In the genomic region with DNA sequence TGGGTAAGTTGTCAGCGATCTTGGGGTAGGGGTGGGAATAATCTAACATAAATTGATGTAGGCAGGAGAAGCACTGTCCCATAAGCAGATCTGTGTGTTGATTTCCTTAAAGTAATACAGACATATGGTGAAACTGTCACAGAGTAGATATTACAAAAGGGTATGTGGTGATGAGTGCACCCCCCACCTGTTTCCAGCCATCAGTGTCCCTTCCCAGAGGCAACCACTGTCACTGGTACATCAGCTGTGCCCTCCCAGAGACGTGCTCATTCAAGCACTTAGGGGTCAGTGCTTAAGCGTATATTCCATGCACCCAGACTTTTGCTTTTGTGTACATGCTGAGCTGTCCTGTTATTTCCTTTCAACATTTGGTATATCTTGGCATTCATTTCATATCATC, we compare ENCODE assay signal across 16 cellular contexts.
DNase-seq lines count a peak whose midpoint lies in the region; ATAC-seq and TF ChIP-seq lines count a peak whose summit lies in the region.
"Had no signal": no experiment of that assay in that cellular context is flagged by ENCODE, and none has a peak within 500 bp of the region (broad histone marks: within the 10 kb centered on the region; RNA-seq: fewer than 3 reads in every experiment).

No MANE protein-coding gene starts in this region.

- H3K36me3 Mint-ChIP-seq in osteocyte (ENCODE audit: unreplicated experiment), result no peaks in the 10 kb centered on the region
- H3K36me3 Mint-ChIP-seq: CD8-positive, alpha-beta memory T cell had no signal

- H3F3A ChIP-seq in PC-9 (ENCODE audit: insufficient read depth, low read depth), result peaks cover 31% of the 10 kb centered on the region; the same call in 1 of the 2 replicates

- CTCF ChIA-PET in HCT116 (lab: Charles Lee) (no interaction called here), PC-9 (lab: Charles Lee) (no interaction called here)

- H3K4me3 Mint-ChIP-seq in osteocyte (ENCODE audit: unreplicated experiment), result no peak overlapping the region
- H3K4me3 Mint-ChIP-seq: CD8-positive, alpha-beta memory T cell had no signal

- ATAC-seq in HCT116 (no peak), GM21515 (IDR thresholded peaks at IDR 0.05; ENCODE audit: unreplicated experiment) (no peak)

- TF ChIP-seq CTCF in HCT116 (IDR thresholded peaks at IDR 0.05 in 2 of 3, conservative IDR thresholded peaks at IDR 0.05 in 1 of 3; ENCODE audit: borderline replicate concordance in 1 of 3, insufficient read depth in 1 of 3, low read depth in 2 of 3, low read length in 2 of 3) (no peak), PC-9 (conservative IDR thresholded peaks at IDR 0.05) (no peak), esophagus squamous epithelium (IDR thresholded peaks at IDR 0.05) (no peak), transverse colon (IDR thresholded peaks at IDR 0.05) (no peak), osteocyte (IDR thresholded peaks at IDR 0.05) (no peak)

- H3K27me3 ChIP-seq in HCT116 (ENCODE audit: insufficient read depth, low read length) (no peaks in the 10 kb centered on the region), PC-9 (ENCODE audit: insufficient read depth, low read depth) (no peaks in the 10 kb centered on the region), esophagus squamous epithelium (no peaks in the 10 kb centered on the region), transverse colon (no peaks in the 10 kb centered on the region)

- no TSS peak for BruUV-seq in HCT116 (replicated peaks; lab: Mats Ljungman, UMichigan)
- BruUV-seq in PC-9 (replicated peaks; lab: Mats Ljungman, UMichigan), result no TSS peak

- H3K36me3 ChIP-seq in HCT116 (ENCODE audit: control insufficient read depth in 1 of 2, insufficient read depth in 2 of 2, low read length in 2 of 2), result no peaks in the 10 kb centered on the region
- H3K36me3 ChIP-seq in PC-9 (ENCODE audit: low read depth), result no peaks in the 10 kb centered on the region
- H3K36me3 ChIP-seq in esophagus squamous epithelium, result no peaks in the 10 kb centered on the region
- H3K36me3 ChIP-seq in transverse colon, result no peaks in the 10 kb centered on the region

- H3K9me3 Mint-ChIP-seq in osteocyte (ENCODE audit: unreplicated experiment), result no peaks in the 10 kb centered on the region
- H3K9me3 Mint-ChIP-seq: CD8-positive, alpha-beta memory T cell had no signal

- in situ Hi-C loops in transverse colon (cut with MboI; ENCODE audit: low pct_ligation_motif_present in 1 of 4, low pct_unique_long_range_greater_than_20kb in 1 of 4, low sequenced_read_pairs in 3 of 4), result no loop called here

- H3K4me2 ChIP-seq in HCT116 (ENCODE audit: low read length), result peak overlapping the region; percentile 15
- peak overlapping the region; percentile 75 for H3K4me2 ChIP-seq in PC-9

- POLR2A ChIA-PET in HCT116 (lab: Charles Lee) (no interaction called here), PC-9 (lab: Charles Lee; ENCODE audit: unreplicated experiment) (interaction anchor here (0.5 kb wide), 1 partner anchor 47 kb away, joined by 6 read pairs; no protein-coding TSS in a partner anchor)

- H2AFZ ChIP-seq in HCT116 (ENCODE audit: low read depth, low read length, poor library complexity, severe bottlenecking), result no peak overlapping the region
- no peak overlapping the region for H2AFZ ChIP-seq in PC-9

- TF ChIP-seq RAD21 in HCT116 (IDR thresholded peaks at IDR 0.05; ENCODE audit: low read depth), result no peak

- no peak for TF ChIP-seq EP300 in transverse colon (IDR thresholded peaks at IDR 0.05; ENCODE audit: low read depth)

- TF ChIP-seq POLR2A in HCT116 (IDR thresholded peaks at IDR 0.05; ENCODE audit: borderline replicate concordance, extremely low read depth, insufficient read depth, insufficient read length) (no peak), esophagus squamous epithelium (IDR thresholded peaks at IDR 0.05) (no peak), transverse colon (IDR thresholded peaks at IDR 0.05) (no peak)

- H3K9me2 ChIP-seq in HCT116 (ENCODE audit: insufficient read depth), result no peaks in the 10 kb centered on the region
- H3K9me2 ChIP-seq in PC-9 (ENCODE audit: insufficient read depth), result no peaks in the 10 kb centered on the region

- H3K9ac ChIP-seq in HCT116 (ENCODE audit: low read length), result no peak overlapping the region

- no peaks in the 10 kb centered on the region for H3K4me1 Mint-ChIP-seq in osteocyte (ENCODE audit: unreplicated experiment)

- H4K20me1 ChIP-seq in HCT116 (ENCODE audit: insufficient read depth), result no peaks in the 10 kb centered on the region
- no peaks in the 10 kb centered on the region for H4K20me1 ChIP-seq in PC-9 (ENCODE audit: insufficient read depth)

- H3K9me3 ChIP-seq in HCT116 (ENCODE audit: control insufficient read depth in 1 of 2, insufficient read depth in 1 of 2, low read depth in 1 of 2, low read length in 2 of 2) (no peaks in the 10 kb centered on the region), PC-9 (ENCODE audit: insufficient read depth, low read depth) (no peaks in the 10 kb centered on the region), esophagus squamous epithelium (no peaks in the 10 kb centered on the region), transverse colon (no peaks in the 10 kb centered on the region)

- intact Hi-C loops in HCT116 (cut with micrococcal nuclease), result no loop called here
- intact Hi-C loops in PC-9 (cut with micrococcal nuclease; ENCODE audit: unreplicated experiment), result loop anchor here (2.0 kb wide), 1 partner anchor 94 kb away; a partner anchor contains a TSS
- intact Hi-C loops in esophagus squamous epithelium (cut with DNase I), result no loop called here
- intact Hi-C loops in transverse colon (cut with DNase I; ENCODE audit: low total_unique reads), result no loop called here
- intact Hi-C loops in posterior cingulate gyrus (cut with DNase I), result no loop called here

- H3K27ac ChIP-seq in HCT116 (ENCODE audit: low read depth, low read length) (no peak overlapping the region), PC-9 (peak overlapping the region; percentile 78), esophagus squamous epithelium (peak overlapping the region; percentile 84 to 92 (median 88)), transverse colon (peak overlapping the region; percentile 26 to 57 (median 52))

- RAD21 ChIA-PET in HCT116 (lab: Charles Lee; ENCODE audit: low non-redundant PET in 1 of 2, low total read pairs in 2 of 2, uncharacterized antibody in 2 of 2, unreplicated experiment in 2 of 2), result no interaction called here

- H3K4me3 ChIP-seq in HCT116 (replicated peaks in 1 of 2; ENCODE audit: low read depth in 1 of 2, low read length in 2 of 2) (no peak overlapping the region), PC-9 (no peak overlapping the region), esophagus squamous epithelium (no peak overlapping the region), transverse colon (no peak overlapping the region)

- 88 to 100% methylated on average over 2 to 3 of the region's 3 CpGs for WGBS in esophagus squamous epithelium, 2 donors
- WGBS in transverse colon (ENCODE audit: low coverage in 1 of 2), 2 donors, result 74 to 94% methylated on average over 2 to 3 of the region's 3 CpGs

- no peak for DNase-seq in HCT116 (ENCODE audit: low read depth, low spot score)
- no peak for DNase-seq in PC-9
- DNase-seq in esophagus squamous epithelium (lab: John Stamatoyannopoulos, UW), result no peak
- no peak for DNase-seq in transverse colon
- no peak for DNase-seq in osteocyte (ENCODE audit: extremely low spot score, unreplicated experiment)
- DNase-seq in posterior cingulate gyrus, result no peak
- DNase-seq: C1 segment of cervical spinal cord; CD8-positive, alpha-beta memory T cell; DMS79; H7; NCI-H1105 treated with DMSO at 0.1 percent for 48 hours; NCI-H1694; NCI-H2081 treated with DMSO at 0.1 percent for 48 hours; NK-92 treated with Interleukin-12 subunit alpha and Interleukin-12 subunit beta, amount 100 ng/mL, for 24 hours; SIG-M5 had no signal

- no peaks in the 10 kb centered on the region for H3K79me2 ChIP-seq in HCT116 (ENCODE audit: insufficient read depth, low read length)
- no peaks in the 10 kb centered on the region for H3K79me2 ChIP-seq in PC-9 (ENCODE audit: low read depth)

- H3K27me3 Mint-ChIP-seq in osteocyte (ENCODE audit: unreplicated experiment), result peaks cover 27% of the 10 kb centered on the region

- H3K27ac Mint-ChIP-seq in osteocyte (ENCODE audit: unreplicated experiment), result no peak overlapping the region
- H3K27ac Mint-ChIP-seq: CD8-positive, alpha-beta memory T cell had no signal

- peaks cover 0 to 28% of the 10 kb centered on the region in 2 experiments; a peak in 2 of 4 replicates for H3K4me1 ChIP-seq in HCT116 (ENCODE audit: control insufficient read depth in 1 of 2, insufficient read depth in 2 of 2, low read length in 2 of 2)
- H3K4me1 ChIP-seq in PC-9 (replicated peaks; ENCODE audit: insufficient read depth), result peaks cover 52% of the 10 kb centered on the region
- H3K4me1 ChIP-seq in esophagus squamous epithelium, result peaks cover 23 to 92% (median 34%) of the 10 kb centered on the region in 3 donors
- peaks cover 3 to 40% (median 22%) of the 10 kb centered on the region in 4 donors for H3K4me1 ChIP-seq in transverse colon

TF ChIP-seq in HCT116, 20 proteins besides CTCF, POLR2A, EP300 and RAD21 (continues in another document):
- TF ChIP-seq JUND (IDR thresholded peaks at IDR 0.05) (no peak), CBX3 (IDR thresholded peaks at IDR 0.05; ENCODE audit: low read depth) (no peak), ZNF274 (IDR thresholded peaks at IDR 0.05; ENCODE audit: low read depth, low read length) (no peak), EZH2phosphoT487 (IDR thresholded peaks at IDR 0.05; ENCODE audit: borderline replicate concordance) (no peak), SIN3A (IDR thresholded peaks at IDR 0.05; ENCODE audit: low read depth) (no peak), TCF7L2 (IDR thresholded peaks at IDR 0.05; ENCODE audit: borderline replicate concordance, extremely low read depth, insufficient read depth, insufficient read length) (no peak), POLR2AphosphoS5 (IDR thresholded peaks at IDR 0.05; ENCODE audit: low read depth, low read length) (no peak)
- TF ChIP-seq, protein P1, sequence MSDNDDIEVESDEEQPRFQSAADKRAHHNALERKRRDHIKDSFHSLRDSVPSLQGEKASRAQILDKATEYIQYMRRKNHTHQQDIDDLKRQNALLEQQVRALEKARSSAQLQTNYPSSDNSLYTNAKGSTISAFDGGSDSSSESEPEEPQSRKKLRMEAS (IDR thresholded peaks at IDR 0.05), result no peak
- TF ChIP-seq, protein P2, sequence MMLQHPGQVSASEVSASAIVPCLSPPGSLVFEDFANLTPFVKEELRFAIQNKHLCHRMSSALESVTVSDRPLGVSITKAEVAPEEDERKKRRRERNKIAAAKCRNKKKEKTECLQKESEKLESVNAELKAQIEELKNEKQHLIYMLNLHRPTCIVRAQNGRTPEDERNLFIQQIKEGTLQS (IDR thresholded peaks at IDR 0.05), result no peak
